In the genomic region with DNA sequence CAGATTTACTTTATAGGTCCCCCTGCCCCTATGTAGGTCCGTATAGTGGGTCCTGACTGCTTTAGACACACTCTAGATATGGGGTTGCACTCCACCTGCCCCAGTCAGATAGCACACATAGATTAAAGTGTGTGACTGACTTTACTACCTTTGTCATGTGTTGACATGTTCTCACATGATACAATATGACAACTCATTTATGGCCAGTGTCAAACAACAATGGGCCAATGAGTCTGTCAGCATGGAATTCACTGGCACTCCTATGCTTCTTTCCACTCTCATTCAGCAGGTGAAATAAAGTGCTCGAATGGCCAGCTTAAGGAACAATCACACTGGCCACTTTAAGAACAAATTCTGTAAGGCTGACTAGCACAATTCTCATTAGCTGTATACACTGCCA, we compare ENCODE assay signal across 37 cellular contexts. TPM values are rescaled to one million over a fixed set of nuclear protein-coding genes. Genes with fewer than 3 reads are reported as not detected.
"Had no signal": no experiment of that assay in that cellular context is flagged by ENCODE, and none has a peak within 500 bp of the region (broad histone marks: within the 10 kb centered on the region; RNA-seq: fewer than 3 reads in every experiment).

No MANE protein-coding gene starts in this region.

- DNase-seq: activated B cell treated with CpG ODN at 0.5 μM for 24 hours; activated CD4-positive, alpha-beta memory T cell treated with anti-CD3 and anti-CD28 coated beads for 36 hours; activated CD4-positive, alpha-beta T cell treated with anti-CD3 and anti-CD28 coated beads for 4 hours; activated CD4-positive, alpha-beta T cell treated with anti-CD3 and anti-CD28 coated beads, Interleukin-2, amount 10 ng/mL, durations not matched to agents 24 days and 14 days; activated CD4-positive, alpha-beta T cell treated with anti-CD3 and anti-CD28 coated beads, Interleukin-2, amount 50 U/mL, for 1 hour; activated CD4-positive, alpha-beta T cell treated with anti-CD3 and anti-CD28 coated beads, Interleukin-2, amount 50 U/mL, for 4 hours; activated CD4-positive, CD25-positive, alpha-beta regulatory T cell treated with anti-CD3 and anti-CD28 coated beads, Interleukin-2, amount 50 U/mL, for 72 hours; activated CD8-positive, alpha-beta memory T cell treated with anti-CD3 and anti-CD28 coated beads, Interleukin-2, amount 50 U/mL, for 4 hours; activated CD8-positive, alpha-beta T cell treated with anti-CD3 and anti-CD28 coated beads for 36 hours; activated effector memory CD4-positive, alpha-beta T cell treated with anti-CD3 and anti-CD28 coated beads, Interleukin-2, amount 50 U/mL, for 16 hours; activated gamma-delta T cell treated with Interleukin-2 at 50 U/mL for 16 hours; activated naive CD4-positive, alpha-beta T cell; activated naive CD4-positive, alpha-beta T cell treated with anti-CD3 and anti-CD28 coated beads for 36 hours; activated naive CD8-positive, alpha-beta T cell treated with anti-CD3 and anti-CD28 coated beads for 36 hours; activated T-cell treated with anti-CD3 and anti-CD28 coated beads for 4 hours; activated T-cell treated with anti-CD3 and anti-CD28 coated beads, Interleukin-2, amount 50 U/mL, for 1 hour; activated T-cell treated with anti-CD3 and anti-CD28 coated beads, Interleukin-2, amount 50 U/mL, for 4 hours; activated T-cell treated with anti-CD3 and anti-CD28 coated beads, Interleukin-2, amount 50 U/mL, for 72 hours; adrenal gland; amniotic stem cell; aorta; body of pancreas; brain microvascular endothelial cell; caudate nucleus; cerebellar nuclear complex; T-helper 1 cell; T-helper 2 cell; T-helper 9 cell had no signal

- H3K27me3 ChIP-seq: adrenal gland, body of pancreas, brain microvascular endothelial cell, cardiac muscle cell had no signal

- ATAC-seq: activated CD8-positive, alpha-beta T cell treated with anti-CD3 and anti-CD28 coated beads for 36 hours; activated T-cell treated with anti-CD3 and anti-CD28 coated beads, Interleukin-2, amount 50 U/mL, for 4 hours; activated T-cell treated with anti-CD3 and anti-CD28 coated beads, Interleukin-2, amount 50 U/mL, for 72 hours; activated T-helper 17 cell treated with anti-CD3 and anti-CD28 coated beads, Interleukin-2, amount 50 U/mL, for 72 hours; body of pancreas had no signal

- H3K36me3 ChIP-seq: adrenal gland, brain microvascular endothelial cell, breast epithelium, cardiac muscle cell had no signal

- FAIRE-seq: TTC549 had no signal

- H3K4me1 ChIP-seq: adrenal gland, body of pancreas, breast epithelium had no signal

- H3K4me3 ChIP-seq: adrenal gland, body of pancreas, breast epithelium, cardiac muscle cell had no signal

- H3K27ac ChIP-seq: adrenal gland, body of pancreas, brain microvascular endothelial cell, breast epithelium, cardiac muscle cell, VCaP had no signal

RNA-seq across cellular contexts. Expression of gene FMR1NB, which starts 23.8 kb away (rescaled TPM):
- total RNA-seq: activated B cell treated with CpG ODN at 0.5 μM for 24 hours; activated CD4-positive, alpha-beta memory T cell treated with anti-CD3 and anti-CD28 coated beads for 36 hours; activated CD4-positive, alpha-beta T cell treated with anti-CD3 and anti-CD28 coated beads, Interleukin-2, amount 10 ng/mL, durations not matched to agents 24 days and 14 days; activated CD8-positive, alpha-beta memory T cell treated with anti-CD3 and anti-CD28 coated beads for 36 hours; activated CD8-positive, alpha-beta T cell treated with anti-CD3 and anti-CD28 coated beads for 36 hours; activated naive CD4-positive, alpha-beta T cell treated with anti-CD3 and anti-CD28 coated beads for 36 hours; activated naive CD8-positive, alpha-beta T cell treated with anti-CD3 and anti-CD28 coated beads for 36 hours; activated T-cell treated with anti-CD3 and anti-CD28 coated beads, Interleukin-2, amount 50 U/mL, for 4 hours; activated T-cell treated with anti-CD3 and anti-CD28 coated beads, Interleukin-2, amount 50 U/mL, for 72 hours; activated T-helper 1 cell treated with anti-CD3 and anti-CD28 coated beads, Interleukin-12 subunit alpha, Interleukin-12 subunit beta, Interleukin-2, Interleukin-4 antibody, amounts not matched to agents 30 ng/mL and 10 ng/mL and 1 ng/mL, durations not matched to agents 14 hours and 24 hours and 36 hours; activated T-helper 17 cell treated with anti-CD3 and anti-CD28 coated beads, Interleukin-2, amount 50 U/mL, for 72 hours; adrenal gland; aorta; astrocyte; body of pancreas; breast epithelium; cardiac muscle cell; chondrocyte had no signal
- polyA plus RNA-seq: adrenal gland, aorta, cardiac muscle cell had no signal
